ENCODE assay signal across 9 cellular contexts in genomic region chr11:84780689-84781293, GRCh38.
A peak's percentile ranks its signal among the peaks of the same experiment; 100 is the strongest.
DNase-seq lines count a peak whose midpoint lies in the region; ATAC-seq and TF ChIP-seq lines count a peak whose summit lies in the region.
"Had no signal": no experiment of that assay in that cellular context is flagged by ENCODE, and none has a peak within 500 bp of the region (broad histone marks: within the 10 kb centered on the region; RNA-seq: fewer than 3 reads in every experiment).

No MANE protein-coding gene starts in this region.

- peaks cover 13% of the 10 kb centered on the region for H3K27me3 Mint-ChIP-seq in chondrocyte (ENCODE audit: low read depth)
- H3K27me3 Mint-ChIP-seq in neural progenitor cell (ENCODE audit: insufficient read depth, low read depth), result peaks cover 2% of the 10 kb centered on the region
- H3K27me3 Mint-ChIP-seq: activated naive CD8-positive, alpha-beta T cell treated with anti-CD3 and anti-CD28 coated beads, Interleukin-2, amount 10 ng/mL, durations not matched to agents 7 days and 5 days had no signal

- H3K4me3 ChIP-seq in neural progenitor cell, result no peak overlapping the region

- H3K4me1 ChIP-seq in neural progenitor cell, result no peaks in the 10 kb centered on the region

- no peak overlapping the region for H3K9ac ChIP-seq in neural progenitor cell

- H3K9me3 Mint-ChIP-seq in chondrocyte (ENCODE audit: low read depth), result no peaks in the 10 kb centered on the region
- H3K9me3 Mint-ChIP-seq in neural progenitor cell, result no peaks in the 10 kb centered on the region

- DNase-seq in Right ventricle myocardium superior (no peak), cardiac septum (ENCODE audit: low spot score) (no peak), NCI-H2227 (lab: John Stamatoyannopoulos, UW; ENCODE audit: unreplicated experiment) (peak; percentile 44), chondrocyte (ENCODE audit: low spot score) (no peak), neural progenitor cell (ENCODE audit: low spot score) (peak; percentile 34), cerebellar nuclear complex (lab: John Stamatoyannopoulos, UW) (no peak)
- DNase-seq in activated effector memory CD4-positive, alpha-beta T cell treated with Interleukin-2 at 50 U/mL for 16 hours, result no peak
- DNase-seq: activated naive CD8-positive, alpha-beta T cell treated with anti-CD3 and anti-CD28 coated beads, Interleukin-2, amount 10 ng/mL, durations not matched to agents 7 days and 5 days had no signal

- no peaks in the 10 kb centered on the region for H3K4me1 Mint-ChIP-seq in chondrocyte (ENCODE audit: low read depth)
- peaks cover 2% of the 10 kb centered on the region for H3K4me1 Mint-ChIP-seq in neural progenitor cell
- H3K4me1 Mint-ChIP-seq: activated naive CD8-positive, alpha-beta T cell treated with anti-CD3 and anti-CD28 coated beads, Interleukin-2, amount 10 ng/mL, durations not matched to agents 7 days and 5 days had no signal

- H3K79me2 ChIP-seq in neural progenitor cell (ENCODE audit: low read depth), result no peaks in the 10 kb centered on the region

- intact Hi-C loops in Right ventricle myocardium superior (cut with DNase I) (no loop called here), cardiac septum (cut with DNase I) (loop anchor here (5.0 kb wide), 1 partner anchor 812 kb away; no protein-coding TSS in a partner anchor)

- no peak for TF ChIP-seq POLR2A in GM18505 (IDR thresholded peaks at IDR 0.05; ENCODE audit: borderline replicate concordance, extremely low read depth, insufficient read depth, insufficient read length)

- no peaks in the 10 kb centered on the region for H3K27me3 ChIP-seq in neural progenitor cell

- ATAC-seq in Right ventricle myocardium superior (ENCODE audit: poor library complexity) (peak; percentile 56), GM18505 (IDR thresholded peaks at IDR 0.05; ENCODE audit: unreplicated experiment) (no peak)

- no peak overlapping the region for H3K27ac ChIP-seq in neural progenitor cell

- no peak overlapping the region for H3K4me2 ChIP-seq in neural progenitor cell

- TF ChIP-seq CTCF in chondrocyte (IDR thresholded peaks at IDR 0.05) (peak; percentile 76), neural progenitor cell (IDR thresholded peaks at IDR 0.05) (peak; percentile 71)

- H3K36me3 Mint-ChIP-seq in chondrocyte (ENCODE audit: low read depth) (no peaks in the 10 kb centered on the region), neural progenitor cell (no peaks in the 10 kb centered on the region)
- H3K36me3 Mint-ChIP-seq: activated naive CD8-positive, alpha-beta T cell treated with anti-CD3 and anti-CD28 coated beads, Interleukin-2, amount 10 ng/mL, durations not matched to agents 7 days and 5 days had no signal

- no peaks in the 10 kb centered on the region for H3K9me3 ChIP-seq in neural progenitor cell (ENCODE audit: low read depth)

- H3K27ac Mint-ChIP-seq in chondrocyte (ENCODE audit: unreplicated experiment), result no peak overlapping the region
- no peak overlapping the region for H3K27ac Mint-ChIP-seq in neural progenitor cell
- H3K27ac Mint-ChIP-seq: activated naive CD8-positive, alpha-beta T cell treated with anti-CD3 and anti-CD28 coated beads, Interleukin-2, amount 10 ng/mL, durations not matched to agents 7 days and 5 days had no signal

- H3F3A ChIP-seq in neural progenitor cell (ENCODE audit: low read depth), result no peaks in the 10 kb centered on the region

- no peak overlapping the region for H2AFZ ChIP-seq in neural progenitor cell (replicated peaks)

- H3K36me3 ChIP-seq in neural progenitor cell, result no peaks in the 10 kb centered on the region

- no peaks in the 10 kb centered on the region for H4K20me1 ChIP-seq in neural progenitor cell (ENCODE audit: low read depth)

- H3K4me3 Mint-ChIP-seq in chondrocyte (ENCODE audit: unreplicated experiment) (no peak overlapping the region), neural progenitor cell (no peak overlapping the region)
- H3K4me3 Mint-ChIP-seq: activated naive CD8-positive, alpha-beta T cell treated with anti-CD3 and anti-CD28 coated beads, Interleukin-2, amount 10 ng/mL, durations not matched to agents 7 days and 5 days had no signal

Comparison
In these comparisons a context has a peak if more than half of its experiments do, and no peak if none do; other contexts are left out.
1. DNase-seq: peak in NCI-H2227 (single experiment) and neural progenitor cell (single experiment); none in Right ventricle myocardium superior (single experiment), cardiac septum (single experiment), chondrocyte (single experiment), activated effector memory CD4-positive, alpha-beta T cell treated with Interleukin-2 at 50 U/mL for 16 hours (single experiment) and cerebellar nuclear complex (0 of 2).